ENCODE assay signal across 23 cellular contexts in genomic region chr10:48776528-48776927, GRCh38.
"Had no signal": no experiment of that assay in that cellular context is flagged by ENCODE, and none has a peak within 500 bp of the region (broad histone marks: within the 10 kb centered on the region; RNA-seq: fewer than 3 reads in every experiment).

No MANE protein-coding gene starts in this region.

- H3K36me3 ChIP-seq: MG63, SJSA1 had no signal

- DNase-seq: Karpas-422, KG1, MG63, NCI-H1092, NCI-H1105 treated with DMSO at 0.1 percent for 48 hours, NCI-H1417 treated with DMSO at 0.1 percent for 48 hours, NCI-H146, NCI-H187, NCI-H2029, NCI-H2081 treated with DMSO at 0.1 percent for 48 hours, NCI-H2171, NCI-H226, NCI-H446, NCI-H510A, NCI-H524 treated with DMSO at 0.1 percent for 48 hours, NCI-H69, NCI-H774, Right ventricle myocardium superior, RPMI8226, SIG-M5 had no signal

- H3K4me1 ChIP-seq: SJSA1 had no signal

- H3K27ac ChIP-seq: HL-60, SJSA1, SK-N-MC had no signal

- H3K4me3 ChIP-seq: MG63, SJSA1, SK-N-MC had no signal

- H3K27me3 ChIP-seq: MG63, SJSA1 had no signal

- H3K9me3 ChIP-seq: MG63, SJSA1 had no signal
